Comparison of ENCODE assay signal across 7 cellular contexts in the genomic region with DNA sequence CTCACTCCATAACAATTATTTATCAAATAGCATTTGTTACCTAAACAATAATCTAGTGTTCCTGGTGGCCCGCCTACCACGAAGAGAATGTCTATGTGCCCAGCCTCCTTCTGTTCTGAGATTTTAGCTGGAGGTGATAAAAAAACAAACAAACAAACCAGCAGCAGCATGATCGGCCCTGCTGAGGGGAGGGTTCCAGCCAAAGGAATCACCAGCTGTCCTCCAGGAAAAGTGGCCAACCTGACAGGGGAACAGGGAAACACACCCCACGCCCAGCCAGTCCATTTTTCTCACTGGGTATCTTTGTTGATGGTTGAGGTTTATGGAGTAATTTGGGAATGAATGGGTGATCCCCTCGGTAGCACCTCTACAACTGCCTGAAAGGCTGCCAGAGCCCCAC.
"Had no signal": no experiment of that assay in that cellular context is flagged by ENCODE, and none has a peak within 500 bp of the region (broad histone marks: within the 10 kb centered on the region; RNA-seq: fewer than 3 reads in every experiment).

No MANE protein-coding gene starts in this region.

- H3K4me3 Mint-ChIP-seq: HFFc6 had no signal

- DNase-seq: GM23248, GOT3, H7, HFFc6 had no signal

- H3K27ac Mint-ChIP-seq: HFFc6, IgD-negative memory B cell had no signal

- H3K4me1 Mint-ChIP-seq: IgD-negative memory B cell had no signal

- H3K9me3 Mint-ChIP-seq: HFFc6 had no signal

- ATAC-seq: HCT116, HepG2 had no signal

- H3K36me3 Mint-ChIP-seq: IgD-negative memory B cell had no signal
